ENCODE assay signal across 8 cellular contexts in the genomic region with DNA sequence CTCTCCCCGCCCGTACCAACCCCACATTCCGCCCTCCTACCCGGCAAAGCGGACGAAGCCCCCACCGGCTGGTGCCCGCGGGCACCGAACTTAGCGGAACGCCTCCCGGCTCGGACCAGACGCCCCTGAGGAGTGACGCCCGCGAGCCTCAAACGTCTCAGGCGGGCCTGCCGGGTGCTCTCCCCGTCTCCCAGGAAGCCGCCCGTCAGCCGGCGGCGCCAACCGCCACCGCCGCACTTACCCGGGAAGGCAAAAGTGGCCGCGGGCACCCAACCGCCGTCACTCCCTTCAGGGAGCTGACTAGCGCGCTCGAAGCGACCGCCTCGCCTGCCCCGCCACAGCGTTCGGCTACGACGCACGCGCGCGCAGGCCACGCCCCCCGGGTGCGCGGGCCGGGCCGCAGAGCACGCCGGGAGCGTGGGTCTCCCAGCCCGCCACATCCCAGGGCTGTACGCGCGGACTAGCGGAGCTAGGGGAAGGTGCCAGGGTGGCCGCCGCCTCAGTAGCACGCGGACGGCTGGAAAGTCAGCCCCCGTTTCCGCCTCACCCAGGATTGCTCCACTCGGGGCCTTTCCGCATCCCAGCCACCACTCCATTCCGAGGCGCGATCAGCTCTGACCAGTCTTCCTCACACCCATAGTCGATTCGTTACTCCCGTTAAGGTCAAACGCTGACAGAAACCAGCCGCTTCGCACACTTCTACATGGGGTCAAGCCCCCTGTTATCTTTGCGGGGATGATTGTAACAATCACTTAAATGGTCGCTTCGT. TPM values are rescaled to one million over a fixed set of nuclear protein-coding genes. Genes with fewer than 3 reads are reported as not detected.
DNase-seq lines count a peak whose midpoint lies in the region; ATAC-seq and TF ChIP-seq lines count a peak whose summit lies in the region.

Gene TEX30, minus strand, starts transcription at position 346 of the 769 bp plus-strand sequence. CDS start 3,760 bp downstream, outside the sequence.

- peak; percentile 96 for ATAC-seq in CD4-positive, alpha-beta T cell (ENCODE audit: poor library complexity)
- peak; percentile 87 for ATAC-seq in GM19395 (IDR thresholded peaks at IDR 0.05; ENCODE audit: unreplicated experiment)
- ATAC-seq in HG03521 (IDR thresholded peaks at IDR 0.05; ENCODE audit: unreplicated experiment): peak; percentile 92
- peak; percentile 99 for ATAC-seq in lung (ENCODE audit: insufficient read depth, low FRiP score)

- H3K27ac ChIP-seq in CD4-positive, alpha-beta T cell (ENCODE audit: low read depth, low read length): peak within 1 kb of the TSS; percentile 69
- H3K27ac ChIP-seq in ectodermal cell (ENCODE audit: insufficient read depth, low read depth, low read length, poor library complexity, severe bottlenecking): no peak within 1 kb of the TSS
- peak within 1 kb of the TSS; percentile 85 to 88 for H3K27ac ChIP-seq in lung (ENCODE audit: low read depth in 1 of 2, low read length in 1 of 2)

- WGBS in ectodermal cell, 2 experiments: 18% methylated on average over 85 of the region's 85 CpGs
- 2 to 3% methylated on average over 76 to 85 of the region's 85 CpGs for WGBS in lung, 2 donors

- no peak for TF ChIP-seq CTCF in CD4-positive, alpha-beta T cell (IDR thresholded peaks at IDR 0.05)
- no peak for TF ChIP-seq CTCF in lung (IDR thresholded peaks at IDR 0.05; ENCODE audit: control extremely low read depth, extremely low read depth)

- H3K27me3 Mint-ChIP-seq in CD4-positive, alpha-beta T cell: no peaks in the 10 kb centered on the region

- H3K4me3 Mint-ChIP-seq in CD4-positive, alpha-beta T cell: peak within 1 kb of the TSS; percentile 97

- intact Hi-C loops in CD4-positive, alpha-beta T cell (cut with DNase I, micrococcal nuclease): loop anchor here (1.0 to 10.0 kb wide), 8 partner anchors 27 to 381 kb away; partner anchors contain the start of gene TPP2 (in 2 of the 2)

- CTCF ChIA-PET in CD4-positive, alpha-beta T cell (lab: Charles Lee): interaction anchor here (0.7 to 1.6 kb wide), 5 partner anchors 9 to 181 kb away, joined by 3 to 7 read pairs (median 4); partner anchors contain the start of gene ERCC5

- H3K9me3 ChIP-seq in CD4-positive, alpha-beta T cell (ENCODE audit: control insufficient read depth, low read length): no peaks in the 10 kb centered on the region
- H3K9me3 ChIP-seq in ectodermal cell (ENCODE audit: control insufficient read depth, low read length) (no peaks in the 10 kb centered on the region), lung (ENCODE audit: control insufficient read depth in 2 of 2, insufficient read depth in 1 of 2, low read length in 1 of 2) (no peaks in the 10 kb centered on the region)

- no peaks in the 10 kb centered on the region for H3K36me3 ChIP-seq in ectodermal cell (ENCODE audit: control insufficient read depth, insufficient read depth, low read length)
- H3K36me3 ChIP-seq in lung (ENCODE audit: control insufficient read depth in 2 of 2, insufficient read depth in 2 of 2, low read length in 2 of 2): no peaks in the 10 kb centered on the region

- no peaks in the 10 kb centered on the region for H3K27me3 ChIP-seq in CD4-positive, alpha-beta T cell (ENCODE audit: control insufficient read depth, insufficient read depth, low read length)
- peaks cover 10% of the 10 kb centered on the region for H3K27me3 ChIP-seq in ectodermal cell (ENCODE audit: control insufficient read depth, insufficient read depth, low read length, poor library complexity, severe bottlenecking)
- no peaks in the 10 kb centered on the region for H3K27me3 ChIP-seq in lung (ENCODE audit: control insufficient read depth, insufficient read depth)

- H3K4me1 Mint-ChIP-seq in CD4-positive, alpha-beta T cell (ENCODE audit: low read depth): peaks cover 46% of the 10 kb centered on the region

- POLR2A ChIA-PET in CD4-positive, alpha-beta T cell (lab: Charles Lee): interaction anchor here (0.8 to 5.6 kb wide), 11 partner anchors 9 to 379 kb away, joined by 3 to 95 read pairs (median 3); partner anchors contain the start of genes BIVM, ERCC5, POGLUT2 and TPP2

- H3K4me3 ChIP-seq in ectodermal cell (ENCODE audit: insufficient read depth, low read depth, low read length): peak within 1 kb of the TSS; percentile 66
- H3K4me3 ChIP-seq in lung: peak within 1 kb of the TSS; percentile 79

- H3K36me3 Mint-ChIP-seq in CD4-positive, alpha-beta T cell (ENCODE audit: low read depth): peaks cover 4% of the 10 kb centered on the region

- DNase-seq in CD4-positive, alpha-beta T cell: peak; percentile 73 to 90 (median 82)
- DNase-seq in NCI-H748 treated with DMSO at 0.1 percent for 48 hours (lab: John Stamatoyannopoulos, UW): peak; percentile 70
- peak; percentile 61 to 81 for DNase-seq in activated CD8-positive, alpha-beta memory T cell treated with anti-CD3 and anti-CD28 coated beads for 1 hour (ENCODE audit: extremely low read depth in 1 of 2, low read depth in 1 of 2)
- peak; percentile 80 for DNase-seq in lung (ENCODE audit: low spot score)
- DNase-seq in stimulated activated CD4-positive, alpha-beta T cell treated with anti-CD3 and anti-CD28 coated beads, TNF-alpha, amount 100 ng/mL, for 4 hours (ENCODE audit: low read depth in 3 of 3): peak; percentile 73 to 79 (median 78)

- H3K9me3 Mint-ChIP-seq in CD4-positive, alpha-beta T cell: no peaks in the 10 kb centered on the region

- peak within 1 kb of the TSS; percentile 94 for H3K27ac Mint-ChIP-seq in CD4-positive, alpha-beta T cell

- H3K4me1 ChIP-seq in ectodermal cell (ENCODE audit: control insufficient read depth, insufficient read depth, low read length) (no peaks in the 10 kb centered on the region), lung (ENCODE audit: control insufficient read depth in 2 of 2, insufficient read depth in 2 of 2, low read length in 2 of 2) (peaks cover 0 to 9% of the 10 kb centered on the region in 2 donors)

RNA-seq across cellular contexts. Expression of gene TEX30, which starts in this region (rescaled TPM):
- total RNA-seq in CD4-positive, alpha-beta T cell: 1 to 10 TPM; 4.6 to 6.3 TPM
- polyA plus RNA-seq in ectodermal cell (2013, experiment 1 of 4): 18.0 TPM
- 18.7 TPM for polyA plus RNA-seq in ectodermal cell (2013, experiment 2 of 4)
- polyA plus RNA-seq in ectodermal cell (2013, experiment 3 of 4): 16.9 TPM
- 19.1 TPM for polyA plus RNA-seq in ectodermal cell (2013, experiment 4 of 4)
- 10 to 100 TPM in 1 of 2 donors, 1 to 10 TPM in 1; 5.1 to 10.2 TPM for total RNA-seq in lung
- polyA plus RNA-seq in lung: 10 to 100 TPM in 1 of 2 donors, 1 to 10 TPM in 1; 6.9 to 12.4 TPM
